Comparison of ENCODE assay signal across 24 cellular contexts in genomic region chr2:178827739-178828487, GRCh38. TPM values are rescaled to one million over a fixed set of nuclear protein-coding genes. Genes with fewer than 3 reads are reported as not detected.
DNase-seq lines count a peak whose midpoint lies in the region; ATAC-seq and TF ChIP-seq lines count a peak whose summit lies in the region.
"Had no signal": no experiment of that assay in that cellular context is flagged by ENCODE, and none has a peak within 500 bp of the region (broad histone marks: within the 10 kb centered on the region; RNA-seq: fewer than 3 reads in every experiment).

No MANE protein-coding gene starts in this region.

- peak overlapping the region; percentile 26 to 73 (median 41) for H3K9ac ChIP-seq in skeletal muscle tissue (ENCODE audit: low read depth in 1 of 3, low read length in 3 of 3)
- H3K9ac ChIP-seq: parathyroid adenoma had no signal

- H3K4me3 Mint-ChIP-seq in activated naive CD4-positive, alpha-beta T cell treated with anti-CD3 and anti-CD28 coated beads for 36 hours: no peak overlapping the region
- H3K4me3 Mint-ChIP-seq: activated T-helper 1 cell treated with anti-CD3 and anti-CD28 coated beads, Interleukin-12 subunit alpha, Interleukin-12 subunit beta, Interleukin-2, Interleukin-4 antibody, amounts not matched to agents 30 ng/mL and 10 ng/mL and 1 ng/mL, durations not matched to agents 14 hours and 24 hours and 36 hours; B cell; CD8-positive, alpha-beta T cell had no signal

- H3K4me3 ChIP-seq in left lung: no peak overlapping the region
- H3K4me3 ChIP-seq in skeletal muscle tissue (ENCODE audit: low read length in 3 of 3): peak overlapping the region; percentile 24 to 59 (median 45)
- H3K4me3 ChIP-seq: sigmoid colon had no signal

- peaks cover 18% of the 10 kb centered on the region for H3K36me3 Mint-ChIP-seq in activated naive CD4-positive, alpha-beta T cell treated with anti-CD3 and anti-CD28 coated beads for 36 hours (ENCODE audit: low read depth)

- H3K27me3 Mint-ChIP-seq in activated naive CD4-positive, alpha-beta T cell treated with anti-CD3 and anti-CD28 coated beads for 36 hours (ENCODE audit: low read depth): no peaks in the 10 kb centered on the region
- H3K27me3 Mint-ChIP-seq: B cell had no signal

- no peak overlapping the region for H3K27ac Mint-ChIP-seq in activated naive CD4-positive, alpha-beta T cell treated with anti-CD3 and anti-CD28 coated beads for 36 hours
- H3K27ac Mint-ChIP-seq: activated T-helper 1 cell treated with anti-CD3 and anti-CD28 coated beads, Interleukin-12 subunit alpha, Interleukin-12 subunit beta, Interleukin-2, Interleukin-4 antibody, amounts not matched to agents 30 ng/mL and 10 ng/mL and 1 ng/mL, durations not matched to agents 14 hours and 24 hours and 36 hours; B cell; CD8-positive, alpha-beta T cell had no signal

- CTCF ChIA-PET in activated naive CD4-positive, alpha-beta T cell treated with anti-CD3 and anti-CD28 coated beads for 36 hours (lab: Charles Lee): interaction anchor here (1.3 kb wide), 1 partner anchor 302 kb away, joined by 3 read pairs; no protein-coding TSS in a partner anchor

- peaks cover 21% of the 10 kb centered on the region for H3K4me1 Mint-ChIP-seq in activated naive CD4-positive, alpha-beta T cell treated with anti-CD3 and anti-CD28 coated beads for 36 hours (ENCODE audit: low read depth)

- H3K27ac ChIP-seq in left lung (no peak overlapping the region), skeletal muscle tissue (ENCODE audit: low read depth, low read length) (no peak overlapping the region)
- H3K27ac ChIP-seq: parathyroid adenoma, sigmoid colon, tibial nerve had no signal

- DNase-seq in NCI-H2227 (lab: John Stamatoyannopoulos, UW; ENCODE audit: unreplicated experiment) (peak; percentile 62), dermis microvascular lymphatic vessel endothelial cell (ENCODE audit: low read depth in 2 of 2) (peak; percentile 72 to 78), left lung (no peak), NK-92 (lab: John Stamatoyannopoulos, UW; ENCODE audit: unreplicated experiment) (no peak), NOMO-1 treated with DMSO at 0.1 percent for 48 hours (lab: John Stamatoyannopoulos, UW; ENCODE audit: unreplicated experiment) (no peak)
- no peak for DNase-seq in activated naive CD4-positive, alpha-beta T cell treated with anti-CD3 and anti-CD28 coated beads for 36 hours
- DNase-seq: activated CD4-positive, alpha-beta T cell treated with anti-CD3 and anti-CD28 coated beads, Interleukin-2, amount 50 U/mL, for 48 hours; activated naive CD4-positive, alpha-beta T cell treated with anti-CD3 and anti-CD28 coated beads, Interleukin-2, amount 50 U/mL, for 16 hours; CD8-positive, alpha-beta T cell; dorsolateral prefrontal cortex; glutamatergic neuron; HCEC 1CT; kidney; NCI-H1105 treated with DMSO at 0.1 percent for 48 hours; NCI-H2029; NCI-H526 treated with DMSO at 0.1 percent for 48 hours; sigmoid colon; stimulated activated naive CD8-positive, alpha-beta T cell treated with anti-CD3 and anti-CD28 coated beads, Interleukin-15, Interleukin-2, amounts not matched to agents 100 U/mL and 50 U/mL, for 24 hours; T-helper 1 cell had no signal

- no peaks in the 10 kb centered on the region for H3K36me3 ChIP-seq in left lung
- H3K36me3 ChIP-seq in skeletal muscle tissue (ENCODE audit: control insufficient read depth in 3 of 3, insufficient read depth in 3 of 3, low read length in 3 of 3): no peaks in the 10 kb centered on the region
- H3K36me3 ChIP-seq: sigmoid colon, tibial nerve had no signal

- no peaks in the 10 kb centered on the region for H3K27me3 ChIP-seq in left lung
- no peaks in the 10 kb centered on the region for H3K27me3 ChIP-seq in skeletal muscle tissue (ENCODE audit: control insufficient read depth in 3 of 3, insufficient read depth in 3 of 3, low read length in 3 of 3)
- H3K27me3 ChIP-seq: dorsolateral prefrontal cortex, sigmoid colon, tibial nerve had no signal

- no peaks in the 10 kb centered on the region for H3K9me3 ChIP-seq in left lung
- H3K9me3 ChIP-seq in skeletal muscle tissue (ENCODE audit: control insufficient read depth in 3 of 3, low read length in 3 of 3): no peaks in the 10 kb centered on the region
- H3K9me3 ChIP-seq: sigmoid colon had no signal

- ATAC-seq in left lung: peak; percentile 14
- ATAC-seq: CD8-positive, alpha-beta T cell; stimulated activated naive CD8-positive, alpha-beta T cell treated with anti-CD3 and anti-CD28 coated beads, Interleukin-15, Interleukin-2, amounts not matched to agents 100 U/mL and 50 U/mL, for 24 hours had no signal

- H3K4me1 ChIP-seq in left lung (no peaks in the 10 kb centered on the region), skeletal muscle tissue (ENCODE audit: control insufficient read depth in 3 of 3, insufficient read depth in 3 of 3, low read length in 3 of 3) (peaks cover 15 to 23% (median 21%) of the 10 kb centered on the region in 3 donors)
- H3K4me1 ChIP-seq: parathyroid adenoma, sigmoid colon had no signal

- H3K9me3 Mint-ChIP-seq in activated naive CD4-positive, alpha-beta T cell treated with anti-CD3 and anti-CD28 coated beads for 36 hours: peaks cover 2% of the 10 kb centered on the region
- H3K9me3 Mint-ChIP-seq: activated T-helper 1 cell treated with anti-CD3 and anti-CD28 coated beads, Interleukin-12 subunit alpha, Interleukin-12 subunit beta, Interleukin-2, Interleukin-4 antibody, amounts not matched to agents 30 ng/mL and 10 ng/mL and 1 ng/mL, durations not matched to agents 14 hours and 24 hours and 36 hours had no signal

- intact Hi-C loops in left lung (cut with DNase I): no loop called here
- intact Hi-C loops in activated naive CD4-positive, alpha-beta T cell treated with anti-CD3 and anti-CD28 coated beads for 36 hours (cut with micrococcal nuclease): no loop called here

- TF ChIP-seq CTCF in left lung (IDR thresholded peaks at IDR 0.05): no peak

RNA-seq across cellular contexts. Expression of gene TTN, which starts 20.7 kb away (rescaled TPM):
- total RNA-seq in dermis microvascular lymphatic vessel endothelial cell (0.76 and 1.7 TPM in 2 replicates), left lung (10 to 100 TPM; 26.1 to 27.5 TPM), skeletal muscle tissue (2,245 TPM)
- total RNA-seq in activated naive CD4-positive, alpha-beta T cell treated with anti-CD3 and anti-CD28 coated beads for 36 hours: under 1 TPM; 0.91 TPM

Comparison
In these comparisons a context has a peak if more than half of its experiments do, and no peak if none do; other contexts are left out.
1. DNase-seq: peak in NCI-H2227 (single experiment) and dermis microvascular lymphatic vessel endothelial cell (2 of 2); none in left lung (0 of 2), activated naive CD4-positive, alpha-beta T cell treated with anti-CD3 and anti-CD28 coated beads for 36 hours (single experiment), NK-92 (single experiment) and NOMO-1 treated with DMSO at 0.1 percent for 48 hours (single experiment).
2. H3K4me3 ChIP-seq: peak in skeletal muscle tissue (3 of 3); none in left lung (0 of 2).
3. RNA of gene TTN, which starts 20.7 kb away (total RNA-seq): 2,245 TPM in skeletal muscle tissue (single experiment); 26.1 to 27.5 TPM in left lung, 0.76 to 1.7 TPM in dermis microvascular lymphatic vessel endothelial cell and 0.91 TPM in activated naive CD4-positive, alpha-beta T cell treated with anti-CD3 and anti-CD28 coated beads for 36 hours; every median in the first group is over 10 times any median in the second.